Comparison of ENCODE assay signal across 21 cellular contexts in the genomic region with DNA sequence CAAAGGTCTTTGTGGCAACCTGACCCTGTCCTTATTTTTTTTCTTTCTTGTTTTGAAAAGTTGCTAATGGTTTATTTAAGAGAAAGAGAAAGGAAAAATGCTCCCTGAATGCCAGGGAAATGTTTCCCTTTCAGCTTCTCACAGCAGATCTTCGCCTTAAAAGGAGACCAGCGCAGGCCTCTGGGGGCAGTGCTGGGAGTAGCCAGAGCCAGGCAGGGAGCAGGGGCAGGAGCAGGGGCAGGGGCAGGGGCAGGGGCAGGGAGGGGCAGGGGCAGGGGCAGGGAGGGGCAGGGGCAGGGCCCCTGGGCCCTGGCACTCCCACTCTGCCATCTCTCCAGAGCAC. TPM values are rescaled to one million over a fixed set of nuclear protein-coding genes. Genes with fewer than 3 reads are reported as not detected.
DNase-seq lines count a peak whose midpoint lies in the region; ATAC-seq, FAIRE-seq and TF ChIP-seq lines count a peak whose summit lies in the region.
"Had no signal": no experiment of that assay in that cellular context is flagged by ENCODE, and none has a peak within 500 bp of the region (broad histone marks: within the 10 kb centered on the region; RNA-seq: fewer than 3 reads in every experiment).

No MANE protein-coding gene starts in this region.

- no peak overlapping the region for H3K4me3 Mint-ChIP-seq in activated CD8-positive, alpha-beta T cell treated with anti-CD3 and anti-CD28 coated beads for 36 hours
- H3K4me3 Mint-ChIP-seq: activated CD8-positive, alpha-beta memory T cell treated with anti-CD3 and anti-CD28 coated beads, Interleukin-2, amount 10 ng/mL, durations not matched to agents 7 days and 5 days; activated naive CD8-positive, alpha-beta T cell treated with anti-CD3 and anti-CD28 coated beads for 36 hours; CD4-positive, CD25-positive, alpha-beta regulatory T cell; stimulated activated naive CD8-positive, alpha-beta T cell treated with anti-CD3 and anti-CD28 coated beads, Interleukin-15, Interleukin-2, amounts not matched to agents 100 ng/mL and 50 ng/mL, for 24 hours had no signal

- CTCF ChIA-PET in activated CD8-positive, alpha-beta T cell treated with anti-CD3 and anti-CD28 coated beads for 36 hours (lab: Charles Lee): no interaction called here

- peaks cover 17% of the 10 kb centered on the region for H3K79me1 ChIP-seq in neuronal stem cell (ENCODE audit: low read depth, low read length)

- FAIRE-seq in RCC 7860 (lab: Jason Lieb, UNC): no peak
- FAIRE-seq: colon, G401.6, islet of Langerhans had no signal

- H3K27me3 ChIP-seq in HUES64 (ENCODE audit: insufficient read depth, low read length) (no peaks in the 10 kb centered on the region), esophagus squamous epithelium (no peaks in the 10 kb centered on the region), neuronal stem cell (ENCODE audit: control insufficient read depth in 3 of 3, insufficient read depth in 3 of 3, low read depth in 1 of 3, low read length in 3 of 3) (no peaks in the 10 kb centered on the region), tibial artery (no peaks in the 10 kb centered on the region)
- H3K27me3 ChIP-seq: MG63 had no signal

- no peak overlapping the region for H3K4ac ChIP-seq in neuronal stem cell (ENCODE audit: low read length)

- H3K4me2 ChIP-seq in neuronal stem cell (ENCODE audit: insufficient read depth, low read length, poor library complexity, severe bottlenecking): no peak overlapping the region

- H3K27me3 Mint-ChIP-seq in activated CD8-positive, alpha-beta T cell treated with anti-CD3 and anti-CD28 coated beads for 36 hours: no peaks in the 10 kb centered on the region
- H3K27me3 Mint-ChIP-seq: activated CD8-positive, alpha-beta memory T cell treated with anti-CD3 and anti-CD28 coated beads, Interleukin-2, amount 10 ng/mL, durations not matched to agents 7 days and 5 days; activated naive CD8-positive, alpha-beta T cell treated with anti-CD3 and anti-CD28 coated beads for 36 hours; CD4-positive, CD25-positive, alpha-beta regulatory T cell; stimulated activated naive CD8-positive, alpha-beta T cell treated with anti-CD3 and anti-CD28 coated beads, Interleukin-15, Interleukin-2, amounts not matched to agents 100 ng/mL and 50 ng/mL, for 24 hours had no signal

- no peak overlapping the region for H2BK15ac ChIP-seq in neuronal stem cell (ENCODE audit: low read length)

- TF ChIP-seq CTCF in esophagus squamous epithelium (IDR thresholded peaks at IDR 0.05): no peak
- peak in 1 of 2 experiments; percentile 36 for TF ChIP-seq CTCF in tibial artery (IDR thresholded peaks at IDR 0.05)
- no peak for TF ChIP-seq CTCF in activated CD8-positive, alpha-beta T cell treated with anti-CD3 and anti-CD28 coated beads for 36 hours (IDR thresholded peaks at IDR 0.05)

- ATAC-seq in activated CD8-positive, alpha-beta T cell treated with anti-CD3 and anti-CD28 coated beads for 36 hours: no peak
- ATAC-seq: activated CD4-positive, CD25-positive, alpha-beta regulatory T cell treated with anti-CD3 and anti-CD28 coated beads, Interleukin-2, amount 50 U/mL, for 24 hours; activated CD8-positive, alpha-beta memory T cell treated with anti-CD3 and anti-CD28 coated beads, Interleukin-2, amount 10 ng/mL, durations not matched to agents 7 days and 5 days had no signal

- no peak overlapping the region for H2AFZ ChIP-seq in neuronal stem cell (ENCODE audit: low read length)

- no peak overlapping the region for H3K18ac ChIP-seq in neuronal stem cell (ENCODE audit: low read length)

- H2BK12ac ChIP-seq in neuronal stem cell (ENCODE audit: low read length): no peak overlapping the region

- TF ChIP-seq POLR2A in esophagus squamous epithelium (IDR thresholded peaks at IDR 0.05): no peak

- peak overlapping the region; percentile 82 for H2BK5ac ChIP-seq in neuronal stem cell (ENCODE audit: low read length)

- H2AK5ac ChIP-seq in neuronal stem cell (ENCODE audit: low read depth, low read length): peak overlapping the region; percentile 94

- H3K4me1 Mint-ChIP-seq in activated CD8-positive, alpha-beta T cell treated with anti-CD3 and anti-CD28 coated beads for 36 hours (ENCODE audit: low read depth): peaks cover 13% of the 10 kb centered on the region
- H3K4me1 Mint-ChIP-seq: activated CD8-positive, alpha-beta memory T cell treated with anti-CD3 and anti-CD28 coated beads, Interleukin-2, amount 10 ng/mL, durations not matched to agents 7 days and 5 days had no signal

- POLR2A ChIA-PET in activated CD8-positive, alpha-beta T cell treated with anti-CD3 and anti-CD28 coated beads for 36 hours (lab: Charles Lee): no interaction called here

- H3K9me3 ChIP-seq in HUES64 (ENCODE audit: insufficient read depth, low read depth, low read length): no peaks in the 10 kb centered on the region
- H3K9me3 ChIP-seq in esophagus squamous epithelium: no peaks in the 10 kb centered on the region
- no peaks in the 10 kb centered on the region for H3K9me3 ChIP-seq in neuronal stem cell (replicated peaks in 1 of 2; ENCODE audit: control insufficient read depth in 2 of 2, insufficient read depth in 1 of 2, low read depth in 1 of 2, low read length in 2 of 2)
- no peaks in the 10 kb centered on the region for H3K9me3 ChIP-seq in tibial artery
- H3K9me3 ChIP-seq: MG63 had no signal

- H3K36me3 Mint-ChIP-seq in activated CD8-positive, alpha-beta T cell treated with anti-CD3 and anti-CD28 coated beads for 36 hours (ENCODE audit: low read depth): no peaks in the 10 kb centered on the region
- H3K36me3 Mint-ChIP-seq: activated CD8-positive, alpha-beta memory T cell treated with anti-CD3 and anti-CD28 coated beads, Interleukin-2, amount 10 ng/mL, durations not matched to agents 7 days and 5 days had no signal

- H4K8ac ChIP-seq in neuronal stem cell (ENCODE audit: low read depth, low read length): no peak overlapping the region

- DNase-seq in esophagus squamous epithelium (lab: John Stamatoyannopoulos, UW) (no peak), neuronal stem cell (ENCODE audit: low spot score) (no peak), tibial artery (peak; percentile 51 to 89), RCC 7860 (ENCODE audit: low spot score) (no peak)
- DNase-seq in activated CD8-positive, alpha-beta T cell treated with anti-CD3 and anti-CD28 coated beads for 36 hours: no peak
- no peak for DNase-seq in activated CD8-positive, alpha-beta memory T cell treated with anti-CD3 and anti-CD28 coated beads for 24 hours
- DNase-seq: activated CD8-positive, alpha-beta memory T cell treated with anti-CD3 and anti-CD28 coated beads, Interleukin-2, amount 10 ng/mL, durations not matched to agents 7 days and 5 days; activated naive CD8-positive, alpha-beta T cell treated with anti-CD3 and anti-CD28 coated beads for 36 hours; CD4-positive, CD25-positive, alpha-beta regulatory T cell; DMS 273 treated with DMSO at 0.1 percent for 48 hours; hypothalamus; MG63; NCI-H2171; NCI-H69; occipital lobe had no signal

- H3K27ac ChIP-seq in HUES64 (ENCODE audit: low read depth, low read length) (0 out of 2 replicates have a peak overlapping the region, but pooled peaks have one; percentile 18), esophagus squamous epithelium (peak overlapping the region; percentile 64 to 89 (median 82)), neuronal stem cell (replicated peaks; ENCODE audit: low read length) (no peak overlapping the region), tibial artery (peak overlapping the region; percentile 94 to 96)

- H3K4me3 ChIP-seq in HUES64 (ENCODE audit: low read length): no peak overlapping the region
- H3K4me3 ChIP-seq in esophagus squamous epithelium: peak overlapping the region in 1 of 4 donors; percentile 18
- no peak overlapping the region for H3K4me3 ChIP-seq in neuronal stem cell (ENCODE audit: low read length in 2 of 2)
- H3K4me3 ChIP-seq in tibial artery: peak overlapping the region; percentile 58 to 81
- H3K4me3 ChIP-seq: MG63 had no signal

- peak overlapping the region; percentile 91 for H3K23ac ChIP-seq in neuronal stem cell (ENCODE audit: low read depth, low read length, poor library complexity)

- intact Hi-C loops in esophagus squamous epithelium (cut with DNase I): no loop called here
- intact Hi-C loops in tibial artery (cut with DNase I; ENCODE audit: low total_unique reads): no loop called here
- intact Hi-C loops in activated CD8-positive, alpha-beta T cell treated with anti-CD3 and anti-CD28 coated beads for 36 hours (cut with micrococcal nuclease): no loop called here

- H3K14ac ChIP-seq in neuronal stem cell (ENCODE audit: low read length): peak overlapping the region; percentile 71

- no peak overlapping the region for H3K27ac Mint-ChIP-seq in activated CD8-positive, alpha-beta T cell treated with anti-CD3 and anti-CD28 coated beads for 36 hours
- H3K27ac Mint-ChIP-seq: activated CD8-positive, alpha-beta memory T cell treated with anti-CD3 and anti-CD28 coated beads, Interleukin-2, amount 10 ng/mL, durations not matched to agents 7 days and 5 days; activated naive CD8-positive, alpha-beta T cell treated with anti-CD3 and anti-CD28 coated beads for 36 hours; CD4-positive, CD25-positive, alpha-beta regulatory T cell; stimulated activated naive CD8-positive, alpha-beta T cell treated with anti-CD3 and anti-CD28 coated beads, Interleukin-15, Interleukin-2, amounts not matched to agents 100 ng/mL and 50 ng/mL, for 24 hours had no signal

- H2BK120ac ChIP-seq in neuronal stem cell (ENCODE audit: low read depth, low read length): no peak overlapping the region

- WGBS in HUES64: 91% methylated on average over 2 of the region's 2 CpGs
- 100% methylated on average over 2 of the region's 2 CpGs; no CpG with 5 or more reads in 1 of the 2 donors for WGBS in esophagus squamous epithelium, 2 donors
- no CpG with 5 or more reads among the region's 2 CpGs for WGBS in neuronal stem cell (ENCODE audit: extremely low coverage in 2 of 2, insufficient read length in 2 of 2, insufficient replicate concordance in 1 of 2), 2 donors

- H3K36me3 ChIP-seq in HUES64 (ENCODE audit: insufficient read depth, low read length) (peaks cover 7% of the 10 kb centered on the region), esophagus squamous epithelium (peaks cover 0 to 66% (median 8%) of the 10 kb centered on the region in 3 donors), neuronal stem cell (replicated peaks in 1 of 2; ENCODE audit: control insufficient read depth in 2 of 2, insufficient read depth in 2 of 2, low read length in 2 of 2) (peaks cover 10 to 18% of the 10 kb centered on the region in 2 donors), tibial artery (peaks cover 39 to 49% (median 40%) of the 10 kb centered on the region in 3 donors)

- no peak overlapping the region for H3K9ac ChIP-seq in HUES64 (ENCODE audit: low read depth, low read length)
- no peak overlapping the region for H3K9ac ChIP-seq in neuronal stem cell (ENCODE audit: low read depth, low read length, poor library complexity)

- H4K91ac ChIP-seq in neuronal stem cell (ENCODE audit: low read depth, low read length, poor library complexity): no peak overlapping the region

- H3K4me1 ChIP-seq in HUES64 (ENCODE audit: insufficient read depth, low read length): no peaks in the 10 kb centered on the region
- peaks cover 16 to 82% (median 60%) of the 10 kb centered on the region in 3 donors for H3K4me1 ChIP-seq in esophagus squamous epithelium
- H3K4me1 ChIP-seq in neuronal stem cell (ENCODE audit: control insufficient read depth in 2 of 2, insufficient read depth in 1 of 2, low read depth in 1 of 2, low read length in 2 of 2): peaks cover 4 to 14% of the 10 kb centered on the region in 2 donors
- peaks cover 0 to 87% (median 71%) of the 10 kb centered on the region in 4 donors for H3K4me1 ChIP-seq in tibial artery

- no peaks in the 10 kb centered on the region for H3K9me3 Mint-ChIP-seq in activated CD8-positive, alpha-beta T cell treated with anti-CD3 and anti-CD28 coated beads for 36 hours
- H3K9me3 Mint-ChIP-seq: activated naive CD8-positive, alpha-beta T cell treated with anti-CD3 and anti-CD28 coated beads for 36 hours; CD4-positive, CD25-positive, alpha-beta regulatory T cell; stimulated activated naive CD8-positive, alpha-beta T cell treated with anti-CD3 and anti-CD28 coated beads, Interleukin-15, Interleukin-2, amounts not matched to agents 100 ng/mL and 50 ng/mL, for 24 hours had no signal

RNA-seq across cellular contexts. Expression of a gene that starts 5.1 kb away (rescaled TPM):
- polyA plus RNA-seq in HUES64 (2013, experiment 1 of 2): 10.5 TPM
- 11.0 TPM for polyA plus RNA-seq in HUES64 (2013, experiment 2 of 2)
- total RNA-seq in esophagus squamous epithelium: 10 to 100 TPM; 21.5 to 45.0 (median 30.1) TPM
- 11.1 TPM for polyA plus RNA-seq in neuronal stem cell (2013, experiment 1 of 2)
- polyA plus RNA-seq in neuronal stem cell (2013, experiment 2 of 2): 11.5 TPM
- total RNA-seq in activated CD8-positive, alpha-beta T cell treated with anti-CD3 and anti-CD28 coated beads for 36 hours: 10 to 100 TPM; 13.2 to 14.0 TPM

Comparison
In these comparisons a context has a peak if more than half of its experiments do, and no peak if none do; other contexts are left out.
1. H3K4me3 ChIP-seq: peak in tibial artery (2 of 2); none in HUES64 (single experiment) and neuronal stem cell (0 of 2).
2. DNase-seq: peak in tibial artery (2 of 2); none in esophagus squamous epithelium (single experiment), neuronal stem cell (single experiment), activated CD8-positive, alpha-beta T cell treated with anti-CD3 and anti-CD28 coated beads for 36 hours (single experiment), RCC 7860 (single experiment) and activated CD8-positive, alpha-beta memory T cell treated with anti-CD3 and anti-CD28 coated beads for 24 hours (single experiment).